9 cellular contexts compared by ENCODE assay signal in genomic region chr2:231227309-231228162, GRCh38.
DNase-seq lines count a peak whose midpoint lies in the region; ATAC-seq and TF ChIP-seq lines count a peak whose summit lies in the region.
"Had no signal": no experiment of that assay in that cellular context is flagged by ENCODE, and none has a peak within 500 bp of the region (broad histone marks: within the 10 kb centered on the region; RNA-seq: fewer than 3 reads in every experiment).

No MANE protein-coding gene starts in this region.

- peak; percentile 80 for DNase-seq in AG10803 (ENCODE audit: low read depth)
- peak; percentile 81 for DNase-seq in NCI-H1694 (lab: John Stamatoyannopoulos, UW)
- DNase-seq in T follicular helper cell (ENCODE audit: low read depth), result peak; percentile 16
- peak in 53 of 61 donors; percentile 6 to 91 (median 50) for DNase-seq in caudate nucleus (lab: John Stamatoyannopoulos, UW)
- DNase-seq in islet precursor cell, result peak; percentile 83
- peak; percentile 53 for DNase-seq in stimulated activated CD4-positive, alpha-beta T cell treated with anti-CD3 and anti-CD28 coated beads, Interleukin-15, amount 100 ng/mL, for 24 hours

- ATAC-seq in GM18517 (IDR thresholded peaks at IDR 0.05; ENCODE audit: unreplicated experiment), result peak; percentile 81
- peak; percentile 52 for ATAC-seq in HG02973 (IDR thresholded peaks at IDR 0.05; ENCODE audit: unreplicated experiment)

- peak; percentile 84 for TF ChIP-seq CTCF in AG10803 (conservative IDR thresholded peaks at IDR 0.05; ENCODE audit: low read length)

- H3K27ac ChIP-seq in caudate nucleus (ENCODE audit: low read depth, low read length), result peak overlapping the region; percentile 54
- H3K27ac ChIP-seq: SK-N-MC had no signal

- H3K4me3 ChIP-seq in AG10803 (ENCODE audit: low read length), result no peak overlapping the region
- H3K4me3 ChIP-seq: SK-N-MC had no signal

Comparison
In these comparisons a context has a peak if more than half of its experiments do, and no peak if none do; other contexts are left out.
1. DNase-seq: peak in every context shown above with its lines; median percentile 83 in islet precursor cell; 81 in NCI-H1694; 80 in AG10803; 53 in stimulated activated CD4-positive, alpha-beta T cell treated with anti-CD3 and anti-CD28 coated beads, Interleukin-15, amount 100 ng/mL, for 24 hours; 50 in caudate nucleus; 16 in T follicular helper cell.